In genomic region chr10:11742009-11742778, GRCh38 we compare ENCODE assay signal across 8 cellular contexts. TPM values are rescaled to one million over a fixed set of nuclear protein-coding genes. Genes with fewer than 3 reads are reported as not detected.
DNase-seq lines count a peak whose midpoint lies in the region; ATAC-seq and TF ChIP-seq lines count a peak whose summit lies in the region.

ECHDC3 (plus strand) TSS chr10:11742382; CDS start chr10:11742577, 195 bp downstream.

- no peaks in the 10 kb centered on the region; the same call in 1 of the 2 replicates for H3K4me1 ChIP-seq in iPS-20b (ENCODE audit: insufficient read depth, low read length)

- no peaks in the 10 kb centered on the region for H3K9me3 Mint-ChIP-seq in MCF 10A (ENCODE audit: unreplicated experiment)

- H3K27me3 Mint-ChIP-seq in T-helper 17 cell: peaks cover 19% of the 10 kb centered on the region
- peaks cover 12% of the 10 kb centered on the region for H3K27me3 Mint-ChIP-seq in MCF 10A (ENCODE audit: insufficient read depth, unreplicated experiment)

- H3K36me3 Mint-ChIP-seq in T-helper 17 cell (ENCODE audit: low read depth) (peaks cover 6% of the 10 kb centered on the region), MCF 10A (ENCODE audit: insufficient read depth, unreplicated experiment) (peaks cover 15% of the 10 kb centered on the region)

- peaks cover 9% of the 10 kb centered on the region for H3K27me3 ChIP-seq in iPS-20b (ENCODE audit: insufficient read depth, low read length)

- POLR2A ChIA-PET in MCF 10A (lab: Yijun Ruan, JAX): interaction anchor here (0.6 to 2.2 kb wide), 6 partner anchors 15 to 221 kb away, joined by 3 to 20 read pairs (median 3); no protein-coding TSS in a partner anchor

- peak; percentile 69 for ATAC-seq in HG03045 (IDR thresholded peaks at IDR 0.05; ENCODE audit: unreplicated experiment)
- peak; percentile 91 for ATAC-seq in T-helper 17 cell

- H3K9me3 ChIP-seq in T-helper 17 cell (ENCODE audit: control insufficient read depth, low read length, poor library complexity, severe bottlenecking) (no peaks in the 10 kb centered on the region), iPS-20b (ENCODE audit: insufficient read depth, low read depth, low read length) (no peaks in the 10 kb centered on the region)

- intact Hi-C loops in MCF 10A (cut with micrococcal nuclease): no loop called here

- BruUV-seq in MCF 10A (replicated peaks; lab: Mats Ljungman, UMichigan): no TSS peak

- H3K4me3 Mint-ChIP-seq in T-helper 17 cell (peak within 1 kb of the TSS; percentile 72), MCF 10A (ENCODE audit: unreplicated experiment) (peak within 1 kb of the TSS; percentile 75)

- H3K4me1 Mint-ChIP-seq in T-helper 17 cell: peaks cover 11% of the 10 kb centered on the region
- peaks cover 18% of the 10 kb centered on the region for H3K4me1 Mint-ChIP-seq in MCF 10A (ENCODE audit: insufficient read depth, unreplicated experiment)

- peak; percentile 35 for DNase-seq in NCI-H2196 (lab: John Stamatoyannopoulos, UW; ENCODE audit: unreplicated experiment)
- no peak for DNase-seq in NCI-H2196 treated with DMSO at 0.1 percent for 48 hours (lab: John Stamatoyannopoulos, UW; ENCODE audit: unreplicated experiment)
- peak; percentile 36 to 48 (median 46) for DNase-seq in T-helper 17 cell
- peak; percentile 56 for DNase-seq in MCF 10A (ENCODE audit: unreplicated experiment)
- peak; percentile 8 to 27 (median 25) for DNase-seq in stimulated activated CD4-positive, alpha-beta T cell treated with anti-CD3 and anti-CD28 coated beads, Interleukin-12 subunit alpha, Interleukin-12 subunit beta, amount 100 ng/mL, for 48 hours (ENCODE audit: low read depth in 2 of 3, low spot score in 1 of 3)
- DNase-seq in NCI-H2029 (lab: John Stamatoyannopoulos, UW): no peak

- no peak for TF ChIP-seq CTCF in MCF 10A (IDR thresholded peaks at IDR 0.05; ENCODE audit: unreplicated experiment)

- no peak within 1 kb of the TSS for H3K27ac ChIP-seq in iPS-20b (ENCODE audit: low read length)

- no peaks in the 10 kb centered on the region for H3K36me3 ChIP-seq in iPS-20b (ENCODE audit: insufficient read depth, low read depth, low read length)

- peak within 1 kb of the TSS; percentile 39 for H3K27ac Mint-ChIP-seq in T-helper 17 cell
- H3K27ac Mint-ChIP-seq in MCF 10A (ENCODE audit: low read depth, unreplicated experiment): peak within 1 kb of the TSS; percentile 81

- peak within 1 kb of the TSS; percentile 73; the same call in 1 of the 2 replicates for H3K9ac ChIP-seq in iPS-20b (ENCODE audit: low read depth, low read length)

- H3K4me3 ChIP-seq in iPS-20b (ENCODE audit: low read length): peak within 1 kb of the TSS; percentile 64

- CTCF ChIA-PET in MCF 10A (lab: Yijun Ruan, JAX): interaction anchor here (0.5 to 3.4 kb wide), 3 partner anchors 16 to 227 kb away, joined by 3 to 20 read pairs (median 3); no protein-coding TSS in a partner anchor

RNA-seq across cellular contexts. Expression of gene ECHDC3, which starts in this region (rescaled TPM):
- total RNA-seq in T-helper 17 cell (under 1 TPM in 1 of 2 donors, not detected in 1; 0.72 TPM), MCF 10A (2022) (21.7 and 25.5 TPM in 2 replicates)

Comparison
In these comparisons a context has a peak if more than half of its experiments do, and no peak if none do; other contexts are left out.
1. RNA of gene ECHDC3 (total RNA-seq): 21.7 to 25.5 TPM in MCF 10A; 0.72 TPM in T-helper 17 cell; every median in the first group is over 10 times any median in the second.
2. DNase-seq: peak in NCI-H2196 (single experiment), MCF 10A (single experiment) and stimulated activated CD4-positive, alpha-beta T cell treated with anti-CD3 and anti-CD28 coated beads, Interleukin-12 subunit alpha, Interleukin-12 subunit beta, amount 100 ng/mL, for 48 hours (3 of 3); none in NCI-H2196 treated with DMSO at 0.1 percent for 48 hours (single experiment) and NCI-H2029 (single experiment).
3. Peak in DNase-seq and ATAC-seq in T-helper 17 cell; RNA of the gene not detected or under 1 TPM.